ENCODE assay signal across 1 cellular context in genomic region chr2:136132840-136133570, GRCh38.
TF ChIP-seq lines count a peak whose summit lies in the region.

No MANE protein-coding gene starts in this region.

TF ChIP-seq in SK-N-SH treated with all-trans-retinoic acid at 6 μM for 48 hours, 23 proteins besides CTCF, POLR2A, EP300 and RAD21 (continued from another document):
- no peak for TF ChIP-seq PATZ1 (CRISPR knock-in tag; IDR thresholded peaks at IDR 0.05; ENCODE audit: borderline replicate concordance)
- no peak for TF ChIP-seq CSRNP3 (CRISPR knock-in tag; IDR thresholded peaks at IDR 0.05)
- no peak for TF ChIP-seq OSR1 (CRISPR knock-in tag; IDR thresholded peaks at IDR 0.05)
- no peak for TF ChIP-seq ZFP30 (CRISPR knock-in tag; IDR thresholded peaks at IDR 0.05)
- TF ChIP-seq GLIS3 (CRISPR knock-in tag; IDR thresholded peaks at IDR 0.05), result no peak
- no peak for TF ChIP-seq ISL1 (CRISPR knock-in tag; IDR thresholded peaks at IDR 0.05)
- no peak for TF ChIP-seq POU6F1 (CRISPR knock-in tag; IDR thresholded peaks at IDR 0.05; ENCODE audit: borderline replicate concordance, low read depth)
- TF ChIP-seq TSHZ2 (CRISPR knock-in tag; IDR thresholded peaks at IDR 0.05), result no peak
